ENCODE assay signal across 8 cellular contexts in the genomic region with DNA sequence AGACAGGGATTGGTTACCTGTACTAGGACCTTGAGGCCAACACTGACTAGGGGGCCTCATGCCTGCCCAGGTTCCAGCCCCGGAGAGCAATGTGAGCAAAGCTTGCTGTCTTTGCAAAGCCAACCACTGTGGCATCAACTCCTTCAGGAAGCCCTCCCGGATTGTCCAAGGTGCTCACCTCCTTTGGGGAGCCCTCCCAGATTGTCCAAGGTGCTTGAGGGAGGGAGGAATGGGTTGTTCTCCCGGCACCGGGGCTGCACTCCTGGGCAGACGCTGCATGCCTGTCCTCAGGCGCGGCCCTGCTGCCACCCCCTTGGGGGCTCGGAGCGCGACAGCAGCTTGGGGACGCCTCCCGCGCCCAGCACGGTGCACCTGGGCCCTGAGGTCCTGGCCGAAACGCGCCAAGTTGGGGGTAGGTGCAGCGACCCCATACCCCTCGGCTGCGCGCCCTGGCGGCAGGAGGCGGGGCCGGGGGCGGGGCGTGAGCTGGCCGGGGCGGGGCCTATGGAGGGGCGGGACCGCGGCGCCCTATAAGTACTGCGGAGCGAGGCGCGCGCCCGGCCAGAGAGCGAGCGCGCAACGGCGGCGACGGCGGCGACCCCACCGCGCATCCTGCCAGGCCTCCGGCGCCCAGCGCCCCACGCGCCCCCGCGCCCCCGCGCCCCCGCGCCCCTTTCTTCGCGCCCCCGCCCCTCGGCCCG. TPM values are rescaled to one million over a fixed set of nuclear protein-coding genes. Genes with fewer than 3 reads are reported as not detected.
DNase-seq lines count a peak whose midpoint lies in the region; ATAC-seq, FAIRE-seq and TF ChIP-seq lines count a peak whose summit lies in the region.

A gene with protein sequence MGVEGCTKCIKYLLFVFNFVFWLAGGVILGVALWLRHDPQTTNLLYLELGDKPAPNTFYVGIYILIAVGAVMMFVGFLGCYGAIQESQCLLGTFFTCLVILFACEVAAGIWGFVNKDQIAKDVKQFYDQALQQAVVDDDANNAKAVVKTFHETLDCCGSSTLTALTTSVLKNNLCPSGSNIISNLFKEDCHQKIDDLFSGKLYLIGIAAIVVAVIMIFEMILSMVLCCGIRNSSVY (plus strand): TSS at position 560 of the 701 bp plus-strand sequence. CDS start 240 bp downstream, outside the sequence.

- peak within 1 kb of the TSS; percentile 91 to 92 for H3K27ac Mint-ChIP-seq in effector memory CD8-positive, alpha-beta T cell

- no peak for TF ChIP-seq CTCF in LNCaP clone FGC (IDR thresholded peaks at IDR 0.05; ENCODE audit: control insufficient read depth, extremely low read depth, insufficient read depth)

- H3K27me3 Mint-ChIP-seq in effector memory CD8-positive, alpha-beta T cell = no peaks in the 10 kb centered on the region

- peaks cover 32 to 35% of the 10 kb centered on the region in 2 donors for H3K4me1 Mint-ChIP-seq in effector memory CD8-positive, alpha-beta T cell (ENCODE audit: low read depth in 2 of 2)

- peaks cover 16% of the 10 kb centered on the region for H3K36me3 ChIP-seq in mesodermal cell (ENCODE audit: control insufficient read depth, insufficient read depth, low read length)

- H3K36me3 Mint-ChIP-seq in effector memory CD8-positive, alpha-beta T cell (ENCODE audit: insufficient read depth) = peaks cover 31% of the 10 kb centered on the region

- DNase-seq in Ammon's horn (ENCODE audit: low spot score) = peak; percentile 76
- DNase-seq in GM19239 (ENCODE audit: insufficient read length, low spot score) = peak; percentile 81
- DNase-seq in LNCaP clone FGC (ENCODE audit: low read depth) = no peak
- peak; percentile 91 for DNase-seq in activated CD8-positive, alpha-beta memory T cell treated with anti-CD3 and anti-CD28 coated beads for 24 hours
- DNase-seq in effector memory CD8-positive, alpha-beta T cell = peak; percentile 48 to 59 (median 54)
- DNase-seq in stimulated activated CD8-positive, alpha-beta memory T cell treated with anti-CD3 and anti-CD28 coated beads, Interleukin-15, amount 100 ng/mL, for 48 hours (ENCODE audit: low read depth in 2 of 2) = peak; percentile 34 to 40
- DNase-seq in GDM1 (lab: John Stamatoyannopoulos, UW) = no peak

- H3K4me3 ChIP-seq in LNCaP clone FGC (ENCODE audit: low read depth, low read length) (peak within 1 kb of the TSS; percentile 69), mesodermal cell (ENCODE audit: extremely low read depth, insufficient read depth, low read length, poor library complexity, severe bottlenecking) (peak within 1 kb of the TSS; percentile 87)

- peaks cover 15% of the 10 kb centered on the region for H3K4me1 ChIP-seq in mesodermal cell (ENCODE audit: control insufficient read depth, insufficient read depth, low read length, poor library complexity, severe bottlenecking)

- WGBS in mesodermal cell (ENCODE audit: insufficient coverage in 2 of 2), 2 experiments = 10 to 20% methylated on average over 17 to 24 of the region's 65 CpGs

- no peak for FAIRE-seq in GM19239 (lab: Jason Lieb, UNC)

- peak within 1 kb of the TSS; percentile 84 for H3K27ac ChIP-seq in mesodermal cell (ENCODE audit: low read depth, low read length, severe bottlenecking)

- no peaks in the 10 kb centered on the region for H3K9me3 ChIP-seq in mesodermal cell (ENCODE audit: control insufficient read depth, low read length)

- no peaks in the 10 kb centered on the region for H3K9me3 Mint-ChIP-seq in effector memory CD8-positive, alpha-beta T cell

- ATAC-seq in effector memory CD8-positive, alpha-beta T cell (replicated peaks) = peak; percentile 81

- H3K4me3 Mint-ChIP-seq in effector memory CD8-positive, alpha-beta T cell = peak within 1 kb of the TSS; percentile 88 to 89

RNA-seq across cellular contexts. Expression of the gene that starts here (rescaled TPM):
- polyA plus RNA-seq in mesodermal cell (2013, experiment 1 of 2) = 335 TPM
- polyA plus RNA-seq in mesodermal cell (2013, experiment 2 of 2) = 274 TPM

Comparison
In these comparisons a context has a peak if more than half of its experiments do, and no peak if none do; other contexts are left out.
1. DNase-seq: peak in Ammon's horn (single experiment), GM19239 (single experiment), activated CD8-positive, alpha-beta memory T cell treated with anti-CD3 and anti-CD28 coated beads for 24 hours (single experiment), effector memory CD8-positive, alpha-beta T cell (3 of 3) and stimulated activated CD8-positive, alpha-beta memory T cell treated with anti-CD3 and anti-CD28 coated beads, Interleukin-15, amount 100 ng/mL, for 48 hours (2 of 2); none in LNCaP clone FGC (single experiment) and GDM1 (single experiment).